25 cellular contexts compared by ENCODE assay signal in the genomic region with DNA sequence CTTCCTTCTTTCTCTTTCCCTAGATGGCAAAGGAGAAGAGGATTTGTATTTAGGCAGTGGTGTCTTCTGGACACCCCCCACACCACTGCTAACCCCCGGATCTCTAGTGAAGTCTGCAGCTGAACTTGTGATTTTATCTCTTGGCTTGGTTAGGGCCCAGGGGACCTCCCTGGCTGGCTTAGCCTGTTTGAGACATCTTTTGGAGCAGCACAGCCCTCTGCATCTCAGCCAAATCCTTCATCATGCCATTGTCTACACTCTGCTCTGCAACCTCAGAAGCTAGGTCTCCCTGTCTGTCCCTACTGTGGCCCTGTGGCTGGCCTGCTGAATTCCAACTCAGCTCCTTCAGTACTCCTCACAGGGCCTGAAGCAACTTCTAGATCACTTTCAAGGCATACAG.
DNase-seq lines count a peak whose midpoint lies in the region; ATAC-seq and TF ChIP-seq lines count a peak whose summit lies in the region.
"Had no signal": no experiment of that assay in that cellular context is flagged by ENCODE, and none has a peak within 500 bp of the region (broad histone marks: within the 10 kb centered on the region; RNA-seq: fewer than 3 reads in every experiment).

No MANE protein-coding gene starts in this region.

- ATAC-seq in left ventricle myocardium superior (peak; percentile 87), thoracic aorta (ENCODE audit: insufficient number of reproducible peaks, low FRiP score, low read depth) (no peak)
- ATAC-seq: activated CD4-positive, CD25-positive, alpha-beta regulatory T cell treated with anti-CD3 and anti-CD28 coated beads, Interleukin-2, amount 50 U/mL, for 24 hours; CD8-positive, alpha-beta T cell; left lung; upper lobe of right lung had no signal

- TF ChIP-seq CTCF in C4-2B (conservative IDR thresholded peaks at IDR 0.05), result no peak
- TF ChIP-seq CTCF in choroid plexus epithelial cell (conservative IDR thresholded peaks at IDR 0.05; ENCODE audit: low read depth, low read length), result no peak
- no peak for TF ChIP-seq CTCF in thoracic aorta (IDR thresholded peaks at IDR 0.05)

- H3K27ac ChIP-seq in C4-2B (peak overlapping the region; percentile 23; the same call in 1 of the 2 replicates), thoracic aorta (peak overlapping the region; percentile 7 to 44)
- H3K27ac ChIP-seq: left lung, neutrophil, upper lobe of right lung had no signal

- H3K36me3 ChIP-seq in thoracic aorta, result no peaks in the 10 kb centered on the region
- H3K36me3 ChIP-seq: left lung, neutrophil, upper lobe of right lung had no signal

- H3K4me3 ChIP-seq in choroid plexus epithelial cell (ENCODE audit: low read depth, low read length) (no peak overlapping the region), thoracic aorta (no peak overlapping the region)
- H3K4me3 ChIP-seq: left lung, upper lobe of right lung had no signal

- intact Hi-C loops in left ventricle myocardium superior (cut with micrococcal nuclease), result no loop called here

- no peaks in the 10 kb centered on the region for H3K27me3 ChIP-seq in thoracic aorta (replicated peaks; ENCODE audit: insufficient read depth)
- H3K27me3 ChIP-seq: left lung, neutrophil, upper lobe of right lung had no signal

- no peaks in the 10 kb centered on the region for H3K9me3 ChIP-seq in thoracic aorta
- H3K9me3 ChIP-seq: left lung, neutrophil, upper lobe of right lung had no signal

- DNase-seq in choroid plexus epithelial cell (ENCODE audit: low read depth), result peak; percentile 20
- DNase-seq in left ventricle myocardium superior, result peak; percentile 78
- no peak for DNase-seq in thoracic aorta (ENCODE audit: low spot score)
- DNase-seq in COLO829 (ENCODE audit: low spot score), result no peak
- DNase-seq in AG08395 (ENCODE audit: low spot score), result no peak
- no peak for DNase-seq in NCI-H1092 (lab: John Stamatoyannopoulos, UW)
- DNase-seq in NCI-H226, result no peak
- DNase-seq: activated CD8-positive, alpha-beta memory T cell treated with anti-CD3 and anti-CD28 coated beads for 24 hours; activated naive CD4-positive, alpha-beta T cell treated with anti-CD3 and anti-CD28 coated beads, Interleukin-2, amount 50 U/mL, for 16 hours; activated T-cell treated with anti-CD3 and anti-CD28 coated beads, Interleukin-2, amount 50 U/mL, for 48 hours; CD8-positive, alpha-beta T cell; dermis blood vessel endothelial cell; DND-41; left lung; MM.1S; NCI-H1694 treated with DMSO at 0.1 percent for 48 hours; NCI-H446 treated with DMSO at 0.1 percent for 48 hours; NK-92 treated with Interleukin-12 subunit alpha and Interleukin-12 subunit beta, amount 100 ng/mL, for 24 hours; retina; stimulated activated naive CD4-positive, alpha-beta T cell treated with Interleukin-2 at 50 U/mL for 16 hours; T1000; upper lobe of right lung had no signal

- peaks cover 20 to 46% of the 10 kb centered on the region in 2 donors for H3K4me1 ChIP-seq in thoracic aorta (ENCODE audit: control insufficient read depth in 1 of 2, low read depth in 2 of 2)

Comparison
In these comparisons a context has a peak if more than half of its experiments do, and no peak if none do; other contexts are left out.
1. DNase-seq: peak in choroid plexus epithelial cell (single experiment) and left ventricle myocardium superior (single experiment); none in thoracic aorta (single experiment), COLO829 (single experiment), AG08395 (single experiment), NCI-H1092 (single experiment) and NCI-H226 (single experiment).